23 cellular contexts compared by ENCODE assay signal in the genomic region with DNA sequence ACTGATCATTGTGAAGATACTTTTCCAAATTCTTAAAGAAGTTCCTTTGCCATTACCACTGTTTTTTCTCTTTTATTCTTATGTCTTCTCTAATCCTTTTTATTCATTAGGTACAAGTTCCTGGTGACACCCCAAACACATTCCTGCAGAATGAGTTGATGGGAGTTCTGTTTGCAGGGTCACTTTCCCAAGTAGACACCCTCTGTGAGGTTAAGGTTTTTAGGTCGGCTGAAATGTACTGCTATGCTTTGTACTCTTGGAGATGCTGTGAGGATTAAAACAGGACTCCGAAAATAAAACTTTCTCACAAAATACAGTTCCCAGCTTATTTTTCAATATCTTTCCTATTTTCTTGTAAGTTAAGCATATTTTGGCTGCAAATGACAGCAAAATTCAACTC.
DNase-seq lines count a peak whose midpoint lies in the region; TF ChIP-seq lines count a peak whose summit lies in the region.
"Had no signal": no experiment of that assay in that cellular context is flagged by ENCODE, and none has a peak within 500 bp of the region (broad histone marks: within the 10 kb centered on the region; RNA-seq: fewer than 3 reads in every experiment).

No MANE protein-coding gene starts in this region.

- no peaks in the 10 kb centered on the region for H3K9me3 ChIP-seq in prostate gland
- H3K9me3 ChIP-seq: BE2C had no signal

- in situ Hi-C loops in astrocyte of the spinal cord (cut with HindIII; ENCODE audit: low sequenced_read_pairs) = no loop called here
- in situ Hi-C loops in KBM-7 (cut with MboI; ENCODE audit: low pct_unique_long_range_greater_than_20kb, low sequenced_read_pairs) = no loop called here

- DNase-seq in LHCN-M2 (ENCODE audit: low read depth) (peak; percentile 26), astrocyte of the spinal cord (ENCODE audit: low read depth, low spot score) (peak; percentile 54), choroid plexus epithelial cell (ENCODE audit: low read depth) (peak; percentile 28), smooth muscle cell of the brain vasculature (ENCODE audit: low read depth, low spot score) (peak; percentile 51), KBM-7 (no peak), prostate gland (ENCODE audit: low spot score) (no peak), SW 1271 (lab: John Stamatoyannopoulos, UW) (no peak), medulla oblongata (ENCODE audit: extremely low spot score) (no peak)
- DNase-seq: 8988T; ACHN; BE2C; C1 segment of cervical spinal cord; CD4-positive, alpha-beta memory T cell; CD4-positive, CD25-positive, alpha-beta regulatory T cell; CD8-positive, alpha-beta memory T cell; COR-L47; DMS 273 treated with DMSO at 0.1 percent for 48 hours; DMS153; DMS53; DMS79; DND-41; GF-D8 had no signal

- intact Hi-C loops in prostate gland (cut with DNase I) = no loop called here

- H3K4me1 ChIP-seq in prostate gland (replicated peaks) = no peaks in the 10 kb centered on the region
- H3K4me1 ChIP-seq: BE2C, BLaER1 had no signal

- H3K27me3 ChIP-seq in prostate gland (replicated peaks; ENCODE audit: insufficient read depth) = no peaks in the 10 kb centered on the region
- H3K27me3 ChIP-seq: BE2C, BLaER1 had no signal

- no peaks in the 10 kb centered on the region for H3K36me3 ChIP-seq in prostate gland
- H3K36me3 ChIP-seq: BE2C, BLaER1 had no signal

- no peak for TF ChIP-seq POLR2A in prostate gland (IDR thresholded peaks at IDR 0.05)

- TF ChIP-seq CTCF in astrocyte of the spinal cord (IDR thresholded peaks at IDR 0.05; ENCODE audit: low read depth, low read length) (no peak), choroid plexus epithelial cell (conservative IDR thresholded peaks at IDR 0.05; ENCODE audit: low read depth, low read length) (no peak), prostate gland (IDR thresholded peaks at IDR 0.05) (no peak)

- no peak overlapping the region for H3K27ac ChIP-seq in prostate gland
- H3K27ac ChIP-seq: BLaER1 had no signal

- no peak overlapping the region for H3K4me3 ChIP-seq in astrocyte of the spinal cord (ENCODE audit: low read depth, low read length)
- no peak overlapping the region for H3K4me3 ChIP-seq in choroid plexus epithelial cell (ENCODE audit: low read depth, low read length)
- no peak overlapping the region for H3K4me3 ChIP-seq in prostate gland
- H3K4me3 ChIP-seq: BLaER1 had no signal

- WGBS in prostate gland = 92% methylated on average over 2 of the region's 2 CpGs

Comparison
In these comparisons a context has a peak if more than half of its experiments do, and no peak if none do; other contexts are left out.
1. DNase-seq: peak in LHCN-M2 (single experiment), astrocyte of the spinal cord (single experiment), choroid plexus epithelial cell (single experiment) and smooth muscle cell of the brain vasculature (single experiment); none in KBM-7 (single experiment), prostate gland (single experiment), SW 1271 (0 of 2) and medulla oblongata (single experiment).